In the genomic region with DNA sequence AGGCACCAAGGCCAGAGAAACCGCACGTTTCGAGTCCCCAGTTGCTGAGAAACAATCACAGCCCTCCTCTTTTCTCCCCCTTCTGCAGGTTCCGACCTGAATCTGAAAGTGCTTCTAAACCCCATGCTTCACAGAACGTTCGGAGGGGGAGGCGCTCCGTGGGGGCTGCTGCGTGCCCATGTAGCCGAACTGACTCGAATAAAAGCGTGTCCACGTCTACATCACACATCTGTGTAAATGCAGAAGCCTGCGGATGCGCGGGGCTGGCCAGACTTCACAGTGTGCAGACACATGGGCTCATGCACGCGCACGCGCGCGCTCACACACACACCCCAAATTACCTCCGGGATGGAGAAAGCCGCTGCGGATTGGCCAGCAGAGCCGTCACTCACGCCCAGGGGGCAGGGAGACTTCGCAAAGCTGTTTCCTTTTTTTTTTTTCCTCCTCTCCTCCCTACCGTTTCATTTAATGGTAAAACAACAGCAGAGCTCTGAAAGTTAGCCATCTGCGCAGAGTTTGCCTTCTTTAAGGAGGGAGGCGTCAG, we compare ENCODE assay signal across 8 cellular contexts. TPM values are rescaled to one million over a fixed set of nuclear protein-coding genes. Genes with fewer than 3 reads are reported as not detected.
DNase-seq lines count a peak whose midpoint lies in the region; ATAC-seq lines count a peak whose summit lies in the region.

No MANE protein-coding gene starts in this region.

- H3K4me3 ChIP-seq in BLaER1 treated with 17β-estradiol and CSF1 and Interleukin-3, amounts not matched to agents 10 nM and 100 nM = peak overlapping the region; percentile 72 to 90 (median 82)

- H3K27ac ChIP-seq in BLaER1 treated with 17β-estradiol and CSF1 and Interleukin-3, amounts not matched to agents 10 nM and 100 nM = peak overlapping the region in 10 of 11 experiments; percentile 68 to 92 (median 85); a peak in 21 of 22 replicates

- no peaks in the 10 kb centered on the region for H3K36me3 ChIP-seq in BLaER1 treated with 17β-estradiol and CSF1 and Interleukin-3, amounts not matched to agents 10 nM and 100 nM

- ATAC-seq in GM19328 (IDR thresholded peaks at IDR 0.05; ENCODE audit: unreplicated experiment) (peak; percentile 58), HG03460 (IDR thresholded peaks at IDR 0.05; ENCODE audit: unreplicated experiment) (peak; percentile 58), left colon (peak; percentile 86)

- H3K9me3 ChIP-seq in BLaER1 treated with 17β-estradiol and CSF1 and Interleukin-3, amounts not matched to agents 10 nM and 100 nM (replicated peaks in 1 of 11) = no peaks in the 10 kb centered on the region

- peaks cover 26 to 43% (median 32%) of the 10 kb centered on the region in 11 experiments; a peak in 21 of 22 replicates for H4K20me1 ChIP-seq in BLaER1 treated with 17β-estradiol and CSF1 and Interleukin-3, amounts not matched to agents 10 nM and 100 nM

- H3K4me1 ChIP-seq in BLaER1 treated with 17β-estradiol and CSF1 and Interleukin-3, amounts not matched to agents 10 nM and 100 nM = peaks cover 31 to 43% (median 36%) of the 10 kb centered on the region in 10 experiments

- H3K4me2 ChIP-seq in BLaER1 treated with 17β-estradiol and CSF1 and Interleukin-3, amounts not matched to agents 10 nM and 100 nM = peak overlapping the region; percentile 84 to 100 (median 97)

- H3K9ac ChIP-seq in BLaER1 treated with 17β-estradiol and CSF1 and Interleukin-3, amounts not matched to agents 10 nM and 100 nM = peak overlapping the region; percentile 78 to 92 (median 87)

- H3K27me3 ChIP-seq in BLaER1 treated with 17β-estradiol and CSF1 and Interleukin-3, amounts not matched to agents 10 nM and 100 nM = no peaks in the 10 kb centered on the region

- DNase-seq in NCI-H526 treated with DMSO at 0.1 percent for 48 hours (lab: John Stamatoyannopoulos, UW) (peak; percentile 89), dedifferentiated amniotic fluid mesenchymal stem cell (ENCODE audit: extremely low spot score) (peak; percentile 97), left colon (peak; percentile 99 to 100)
- DNase-seq in activated CD4-positive, alpha-beta T cell treated with anti-CD3 and anti-CD28 coated beads, Interleukin-2, amount 50 U/mL, for 1 hour = peak; percentile 99
- peak; percentile 96 to 99 (median 99) for DNase-seq in stimulated activated CD4-positive, alpha-beta T cell treated with anti-CD3 and anti-CD28 coated beads, Interleukin-1b, Interleukin-23, amount 100 ng/mL, for 24 hours (ENCODE audit: low read depth in 4 of 4, low spot score in 1 of 4)

- intact Hi-C loops in left colon (cut with DNase I, micrococcal nuclease) = no loop called here

RNA-seq across cellular contexts. Expression of gene ZNF516, which starts 2.3 kb away (rescaled TPM):
- 10 to 100 TPM; 23.1 to 23.6 TPM for total RNA-seq in left colon

Comparison
In these comparisons a context has a peak if more than half of its experiments do, and no peak if none do; other contexts are left out.
1. Peak in every context shown above with its lines: DNase-seq, ATAC-seq, H3K4me3 ChIP-seq and H3K27ac ChIP-seq.